Comparison of ENCODE assay signal across 1 cellular context in genomic region chr17:64146418-64147109, GRCh38.
A peak's percentile ranks its signal among the peaks of the same experiment; 100 is the strongest.
TF ChIP-seq lines count a peak whose summit lies in the region.

No MANE protein-coding gene starts in this region.

TF ChIP-seq in A549, 52 proteins besides CTCF, POLR2A, EP300 and RAD21 (continued from another document):
- TF ChIP-seq ZC3H11A (IDR thresholded peaks at IDR 0.05) (no peak), JUNB (IDR thresholded peaks at IDR 0.05) (no peak), HEYL (CRISPR knock-in tag; IDR thresholded peaks at IDR 0.05) (no peak), SMC3 (IDR thresholded peaks at IDR 0.05) (no peak), RARB (CRISPR knock-in tag; IDR thresholded peaks at IDR 0.05) (no peak; the same call in 1 of the 2 replicates), CHD2 (IDR thresholded peaks at IDR 0.05; ENCODE audit: low read length, partially characterized antibody) (no peak), TP53 (CRISPR knock-in tag; IDR thresholded peaks at IDR 0.05) (no peak), CBX2 (IDR thresholded peaks at IDR 0.05; ENCODE audit: borderline replicate concordance, low read depth) (no peak), FOSB (CRISPR knock-in tag; IDR thresholded peaks at IDR 0.05) (no peak; the same call in 1 of the 2 replicates), ZSCAN20 (CRISPR knock-in tag; IDR thresholded peaks at IDR 0.05) (no peak), PHF8 (IDR thresholded peaks at IDR 0.05; ENCODE audit: borderline replicate concordance, low read depth) (no peak; the same call in 1 of the 2 replicates), MYC (IDR thresholded peaks at IDR 0.05; ENCODE audit: borderline replicate concordance, low read length) (no peak; the same call in 1 of the 2 replicates), GATA3 (IDR thresholded peaks at IDR 0.05; ENCODE audit: borderline replicate concordance) (no peak), BHLHE40 (IDR thresholded peaks at IDR 0.05; ENCODE audit: low read depth, low read length) (no peak), MAFK (IDR thresholded peaks at IDR 0.05; ENCODE audit: partially characterized antibody) (no peak), HMGXB4 (CRISPR knock-in tag; IDR thresholded peaks at IDR 0.05; ENCODE audit: borderline replicate concordance) (no peak; the same call in 1 of the 2 replicates), REST (IDR thresholded peaks at IDR 0.05) (no peak), CEBPB (IDR thresholded peaks at IDR 0.05) (no peak), POLR2AphosphoS2 (conservative IDR thresholded peaks at IDR 0.05; ENCODE audit: low read length) (peak; percentile 93), E2F6 (IDR thresholded peaks at IDR 0.05; ENCODE audit: borderline replicate concordance, low read depth) (peak; percentile 24), CHD4 (IDR thresholded peaks at IDR 0.05; ENCODE audit: borderline replicate concordance) (no peak), RNF2 (IDR thresholded peaks at IDR 0.05; ENCODE audit: borderline replicate concordance, low read depth) (no peak)
- TF ChIP-seq, protein P1, sequence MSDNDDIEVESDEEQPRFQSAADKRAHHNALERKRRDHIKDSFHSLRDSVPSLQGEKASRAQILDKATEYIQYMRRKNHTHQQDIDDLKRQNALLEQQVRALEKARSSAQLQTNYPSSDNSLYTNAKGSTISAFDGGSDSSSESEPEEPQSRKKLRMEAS (IDR thresholded peaks at IDR 0.05), result no peak; the same call in 1 of the 2 replicates
- TF ChIP-seq, protein P2, sequence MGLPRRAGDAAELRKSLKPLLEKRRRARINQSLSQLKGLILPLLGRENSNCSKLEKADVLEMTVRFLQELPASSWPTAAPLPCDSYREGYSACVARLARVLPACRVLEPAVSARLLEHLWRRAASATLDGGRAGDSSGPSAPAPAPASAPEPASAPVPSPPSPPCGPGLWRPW (IDR thresholded peaks at IDR 0.05), result no peak
